7 cellular contexts compared by ENCODE assay signal in the genomic region with DNA sequence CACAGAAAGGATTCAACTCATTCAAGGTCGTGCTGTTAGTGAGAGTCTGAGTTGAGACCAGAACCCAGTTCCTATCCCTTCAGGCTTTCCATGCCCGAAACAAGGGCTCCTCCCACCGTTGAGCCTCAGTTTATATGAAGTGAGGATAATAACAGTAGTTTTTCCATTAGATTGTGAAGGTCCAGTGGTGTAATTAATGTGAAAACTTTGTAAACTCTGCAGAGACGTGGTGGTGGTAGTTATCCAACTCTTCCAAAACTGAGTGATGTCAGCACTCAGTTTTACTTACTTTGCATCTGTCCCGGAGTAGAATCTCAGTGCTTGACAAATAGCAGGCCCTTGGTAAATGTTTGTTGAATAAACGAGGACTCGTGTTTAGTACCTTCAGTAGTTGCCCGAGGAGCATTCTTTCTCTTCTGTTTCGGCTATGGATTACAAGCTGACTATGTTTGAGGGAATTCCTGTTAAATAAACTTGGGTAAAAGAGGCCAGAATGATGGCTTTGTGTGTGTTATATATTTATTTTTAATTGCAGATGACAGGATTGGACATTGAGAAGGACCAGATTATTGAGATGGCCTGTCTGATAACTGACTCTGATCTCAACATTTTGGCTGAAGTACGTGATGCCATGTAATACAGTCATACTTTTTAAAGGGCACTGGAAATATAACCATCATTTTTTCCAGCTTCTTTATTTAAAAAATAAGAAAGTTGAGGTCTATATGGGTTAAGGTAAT. TPM values are rescaled to one million over a fixed set of nuclear protein-coding genes. Genes with fewer than 3 reads are reported as not detected.
DNase-seq lines count a peak whose midpoint lies in the region; ATAC-seq and TF ChIP-seq lines count a peak whose summit lies in the region.

No MANE protein-coding gene starts in this region.

- no peak for TF ChIP-seq CTCF in H9 (conservative IDR thresholded peaks at IDR 0.05)
- TF ChIP-seq CTCF in fibroblast of mammary gland (conservative IDR thresholded peaks at IDR 0.05; ENCODE audit: control insufficient read depth, insufficient read depth, low read depth, low read length) = no peak
- no peak for TF ChIP-seq CTCF in omental fat pad (IDR thresholded peaks at IDR 0.05)

- H3K79me2 ChIP-seq in H9 (ENCODE audit: insufficient read depth, low read length) = peaks cover 29% of the 10 kb centered on the region; the same call in 1 of the 2 replicates

- no CpG with 5 or more reads among the region's 10 CpGs for WGBS in H9 (ENCODE audit: extremely low coverage, insufficient read length, low lambda C conversion rate)

- no peak for DNase-seq in H9
- DNase-seq in SK-N-MC (ENCODE audit: low read depth, low spot score) = no peak
- DNase-seq in fibroblast of mammary gland (ENCODE audit: low read depth) = no peak
- DNase-seq in omental fat pad (ENCODE audit: low spot score) = no peak
- no peak for DNase-seq in NCI-H2081 treated with DMSO at 0.1 percent for 48 hours (lab: John Stamatoyannopoulos, UW)
- no peak for DNase-seq in germinal center (ENCODE audit: low spot score)

- H3K23ac ChIP-seq in H9 (ENCODE audit: insufficient read length, low read depth, low read length) = no peak overlapping the region

- no peak overlapping the region for H2AK5ac ChIP-seq in H9 (ENCODE audit: insufficient read length, low read length)

- H4K20me1 ChIP-seq in H9 (ENCODE audit: control insufficient read depth, insufficient read depth, insufficient read length) = no peaks in the 10 kb centered on the region

- H2BK5ac ChIP-seq in H9 (ENCODE audit: insufficient read length, low read length) = no peak overlapping the region

- H3K23me2 ChIP-seq in H9 (ENCODE audit: insufficient read length, low read depth, low read length, poor library complexity, severe bottlenecking) = peaks cover 3% of the 10 kb centered on the region

- no peak overlapping the region for H4K8ac ChIP-seq in H9 (replicated peaks; ENCODE audit: insufficient read length, low read depth, low read length)

- H3K9me3 Mint-ChIP-seq in H9 = no peaks in the 10 kb centered on the region

- no peak overlapping the region for H3K18ac ChIP-seq in H9 (ENCODE audit: insufficient read length, low read depth, low read length)

- H3K36me3 Mint-ChIP-seq in H9 (ENCODE audit: insufficient read depth in 1 of 3, low read depth in 3 of 3) = peaks cover 8 to 29% (median 26%) of the 10 kb centered on the region in 3 experiments; a peak in 6 of 7 replicates

- H3K9ac ChIP-seq in H9 (ENCODE audit: extremely low read depth, insufficient read length, low read length) (peak overlapping the region; percentile 53), SK-N-MC (ENCODE audit: insufficient read length) (peak overlapping the region; percentile 71)

- H4K91ac ChIP-seq in H9 (ENCODE audit: insufficient read length, low read depth, low read length) = no peak overlapping the region

- no peaks in the 10 kb centered on the region for H3K27me3 Mint-ChIP-seq in H9 (ENCODE audit: low read depth)

- peaks cover 4% of the 10 kb centered on the region; the same call in 1 of the 2 replicates for H3K4me1 ChIP-seq in H9 (ENCODE audit: insufficient read depth, low read length)

- H3T11ph ChIP-seq in H9 (ENCODE audit: low read length) = no peak overlapping the region

- H3K14ac ChIP-seq in H9 (ENCODE audit: insufficient read depth, low read length) = no peak overlapping the region

- H3K4me3 Mint-ChIP-seq in H9 = peak overlapping the region; percentile 98 to 99

- peak overlapping the region; percentile 36 to 100 (median 94); a peak in 6 of 7 replicates for H3K27ac Mint-ChIP-seq in H9

- H2BK15ac ChIP-seq in H9 (ENCODE audit: low read depth, low read length) = no peak overlapping the region

- H3K27ac ChIP-seq in H9 (ENCODE audit: insufficient read length, low read depth, low read length) = no peak overlapping the region
- no peak overlapping the region for H3K27ac ChIP-seq in SK-N-MC

- peak overlapping the region; percentile 71 for H3K4me2 ChIP-seq in H9 (ENCODE audit: insufficient read depth, insufficient read length, low read length)

- no peak overlapping the region for H2BK120ac ChIP-seq in H9 (ENCODE audit: low read depth, low read length, poor library complexity, severe bottlenecking)

- no peaks in the 10 kb centered on the region for H3K27me3 ChIP-seq in H9 (ENCODE audit: insufficient read depth, low read length)

- peaks cover 14% of the 10 kb centered on the region; the same call in 1 of the 2 replicates for H3K36me3 ChIP-seq in SK-N-MC (ENCODE audit: insufficient read depth, low read length)

- no peaks in the 10 kb centered on the region for H3K79me1 ChIP-seq in H9 (ENCODE audit: insufficient read depth, low read depth, low read length, poor library complexity, severe bottlenecking)

- no peak overlapping the region for H2BK20ac ChIP-seq in H9 (ENCODE audit: low read depth, low read length, poor library complexity, severe bottlenecking)

- H2AFZ ChIP-seq in H9 (ENCODE audit: low read length) = no peak overlapping the region

- no peak overlapping the region for H2BK12ac ChIP-seq in H9 (ENCODE audit: insufficient read length, low read depth, low read length)

- ATAC-seq in omental fat pad (ENCODE audit: low FRiP score) (peak; percentile 7), HG02840 (IDR thresholded peaks at IDR 0.05; ENCODE audit: low FRiP score, unreplicated experiment) (no peak)

- H3K9me3 ChIP-seq in H9 (ENCODE audit: control insufficient read depth, low read depth, low read length) (no peaks in the 10 kb centered on the region), SK-N-MC (ENCODE audit: low read depth, low read length) (no peaks in the 10 kb centered on the region)

- H4K5ac ChIP-seq in H9 (ENCODE audit: insufficient read length, low read depth, low read length) = no peak overlapping the region

- H3K4ac ChIP-seq in H9 (ENCODE audit: low read depth, low read length) = no peak overlapping the region

- H3K4me3 ChIP-seq in SK-N-MC (peak overlapping the region; percentile 94), fibroblast of mammary gland (ENCODE audit: control insufficient read depth, low read depth, low read length) (peak overlapping the region; percentile 90)

- no peak overlapping the region for H3K56ac ChIP-seq in H9 (ENCODE audit: insufficient read length, low read depth, low read length)

- peaks cover 37 to 38% of the 10 kb centered on the region in 2 experiments for H3K4me1 Mint-ChIP-seq in H9

RNA-seq across cellular contexts. Expression of a gene that starts 1.0 kb away (rescaled TPM):
- total RNA-seq in H9 (2021) (88.8 and 92.8 TPM in 2 replicates), omental fat pad (100 to 1,000 TPM in 3 of 4 donors, 10 to 100 TPM in 1; 87.3 to 154 (median 106) TPM)

RNA-seq across cellular contexts. Expression of a gene that starts 39.8 kb away (rescaled TPM):
- total RNA-seq in H9 (2021) (55.5 and 56.4 TPM in 2 replicates), omental fat pad (10 to 100 TPM; 21.4 to 33.3 (median 23.4) TPM)

RNA-seq across cellular contexts. Expression of a gene that starts 40.0 kb away (rescaled TPM):
- total RNA-seq in H9 (2021) (3.5 and 5.3 TPM in 2 replicates), omental fat pad (1 to 10 TPM; 4.8 to 9.8 (median 6.0) TPM)
